ENCODE assay signal across 26 cellular contexts in the genomic region with DNA sequence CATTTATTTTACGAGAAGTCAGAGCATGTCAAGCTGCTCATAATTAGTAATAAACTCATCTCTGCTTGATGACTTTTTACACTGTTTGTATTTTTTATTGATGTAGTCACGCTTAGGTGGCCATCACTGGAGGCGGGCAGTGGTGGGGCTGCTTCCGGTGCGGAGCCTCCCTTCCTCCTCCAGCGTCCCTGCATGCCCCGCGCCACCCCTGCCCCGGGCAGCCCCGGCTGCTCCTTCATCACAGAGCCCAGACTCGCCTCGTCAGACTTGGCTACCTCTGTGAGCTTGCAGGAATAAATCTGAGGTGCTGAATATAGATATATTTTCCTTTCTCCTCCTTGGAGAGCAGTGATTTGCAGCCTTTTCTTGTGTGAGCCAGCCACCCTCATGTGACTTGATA.
"Had no signal": no experiment of that assay in that cellular context is flagged by ENCODE, and none has a peak within 500 bp of the region (broad histone marks: within the 10 kb centered on the region; RNA-seq: fewer than 3 reads in every experiment).

No MANE protein-coding gene starts in this region.

- H3K9me3 ChIP-seq: left lung, lower lobe of right lung, mucosa of descending colon, ovary, stomach, testis, thyroid gland, transverse colon, upper lobe of left lung, vagina had no signal

- DNase-seq: islet precursor cell; kidney glomerular epithelial cell; left cardiac atrium; left lung; lower lobe of right lung; mammary epithelial cell; mesendoderm; mucosa of descending colon; naive thymus-derived CD4-positive, alpha-beta T cell; retina; right cardiac atrium; stimulated activated CD4-positive, alpha-beta T cell treated with anti-CD3 and anti-CD28 coated beads, Interleukin-12 subunit alpha, Interleukin-12 subunit beta, amount 100 ng/mL, for 4 hours; stimulated activated CD4-positive, alpha-beta T cell treated with anti-CD3 and anti-CD28 coated beads, Interleukin-15, amount 100 ng/mL, for 24 hours; stimulated activated CD4-positive, alpha-beta T cell treated with anti-CD3 and anti-CD28 coated beads, Interleukin-2, amount 100 ng/mL, for 24 hours; stimulated activated CD4-positive, alpha-beta T cell treated with anti-CD3 and anti-CD28 coated beads, Interleukin-4, amount 100 ng/mL, for 1 hour; stimulated activated naive B cell treated with anti-CD40 and anti-IgM and Interleukin-4, amounts not matched to agents 10 μg/mL and 1 μg/mL and 100 μg/mL, for 72 hours; stimulated activated naive CD8-positive, alpha-beta T cell treated with anti-CD3 and anti-CD28 coated beads, Interleukin-15, Interleukin-2, amounts not matched to agents 100 U/mL and 50 U/mL, for 24 hours; stomach; testis; thyroid gland; transverse colon; upper lobe of left lung had no signal

- H3K4me3 ChIP-seq: hepatocyte, left lung, lower lobe of right lung, mucosa of descending colon, ovary, skin epidermis, stomach, testis, thyroid gland, transverse colon, upper lobe of left lung, vagina had no signal

- H3K4me1 ChIP-seq: left lung, lower lobe of right lung, stomach, testis, thyroid gland, transverse colon, upper lobe of left lung, vagina had no signal

- H3K27me3 ChIP-seq: hepatocyte, left lung, ovary, stomach, testis, thyroid gland, transverse colon, upper lobe of left lung, vagina had no signal

- H3K27ac ChIP-seq: hepatocyte, left lung, lower lobe of right lung, ovary, skin epidermis, stomach, testis, thyroid gland, transverse colon, upper lobe of left lung, vagina had no signal

- H3K36me3 ChIP-seq: left lung, lower lobe of right lung, ovary, stomach, thyroid gland, transverse colon, upper lobe of left lung, vagina had no signal
